ENCODE assay signal across 1 cellular context in the genomic region with DNA sequence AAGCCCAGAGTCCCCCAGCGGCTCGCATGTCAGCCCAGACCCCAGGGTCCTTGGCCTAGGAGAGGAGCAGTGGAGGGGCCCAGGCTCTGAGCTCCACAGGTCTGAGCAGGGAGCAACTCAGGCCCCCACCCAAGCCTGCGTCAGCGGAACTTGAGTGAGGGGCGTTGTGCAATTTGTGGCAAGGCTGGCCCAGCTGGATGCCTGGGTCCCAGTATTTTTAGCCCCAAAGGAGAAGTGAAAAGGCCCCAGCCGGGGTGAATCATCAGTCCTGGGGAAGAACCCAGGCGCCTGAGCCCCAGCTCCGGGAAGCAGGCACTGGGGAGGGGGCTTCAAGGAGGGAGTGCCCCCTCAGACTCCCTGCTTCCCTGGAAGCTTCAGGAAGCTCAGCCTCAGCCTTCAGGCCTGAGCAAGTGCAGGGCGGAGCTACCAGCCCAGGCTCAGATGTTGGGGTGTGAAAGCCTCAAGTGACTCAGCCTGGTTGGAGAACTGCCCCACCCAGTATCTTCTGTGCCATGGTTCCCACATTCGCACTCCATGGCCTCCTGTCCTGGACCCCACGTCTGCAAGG.
TF ChIP-seq lines count a peak whose summit lies in the region.

No MANE protein-coding gene starts in this region.

TF ChIP-seq in IMR-90, 13 proteins besides CTCF, POLR2A, EP300 and RAD21 (continued from another document):
- TF ChIP-seq, protein P1, sequence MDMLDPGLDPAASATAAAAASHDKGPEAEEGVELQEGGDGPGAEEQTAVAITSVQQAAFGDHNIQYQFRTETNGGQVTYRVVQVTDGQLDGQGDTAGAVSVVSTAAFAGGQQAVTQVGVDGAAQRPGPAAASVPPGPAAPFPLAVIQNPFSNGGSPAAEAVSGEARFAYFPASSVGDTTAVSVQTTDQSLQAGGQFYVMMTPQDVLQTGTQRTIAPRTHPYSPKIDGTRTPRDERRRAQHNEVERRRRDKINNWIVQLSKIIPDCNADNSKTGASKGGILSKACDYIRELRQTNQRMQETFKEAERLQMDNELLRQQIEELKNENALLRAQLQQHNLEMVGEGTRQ (IDR thresholded peaks at IDR 0.05; ENCODE audit: low read depth, low read length): no peak
- TF ChIP-seq MXI1 (IDR thresholded peaks at IDR 0.05; ENCODE audit: borderline replicate concordance, low read depth, low read length): no peak
- TF ChIP-seq CEBPB (IDR thresholded peaks at IDR 0.05; ENCODE audit: low read depth, low read length): peak; percentile 79
- TF ChIP-seq, protein P2, sequence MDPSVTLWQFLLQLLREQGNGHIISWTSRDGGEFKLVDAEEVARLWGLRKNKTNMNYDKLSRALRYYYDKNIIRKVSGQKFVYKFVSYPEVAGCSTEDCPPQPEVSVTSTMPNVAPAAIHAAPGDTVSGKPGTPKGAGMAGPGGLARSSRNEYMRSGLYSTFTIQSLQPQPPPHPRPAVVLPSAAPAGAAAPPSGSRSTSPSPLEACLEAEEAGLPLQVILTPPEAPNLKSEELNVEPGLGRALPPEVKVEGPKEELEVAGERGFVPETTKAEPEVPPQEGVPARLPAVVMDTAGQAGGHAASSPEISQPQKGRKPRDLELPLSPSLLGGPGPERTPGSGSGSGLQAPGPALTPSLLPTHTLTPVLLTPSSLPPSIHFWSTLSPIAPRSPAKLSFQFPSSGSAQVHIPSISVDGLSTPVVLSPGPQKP (IDR thresholded peaks at IDR 0.05; ENCODE audit: borderline replicate concordance, low read depth, low read length): no peak
- TF ChIP-seq RCOR1 (IDR thresholded peaks at IDR 0.05; ENCODE audit: insufficient replicate concordance, low read length): no peak
- TF ChIP-seq NFE2L2 (IDR thresholded peaks at IDR 0.05; ENCODE audit: low read depth, low read length): no peak
- no peak for TF ChIP-seq RFX5 (IDR thresholded peaks at IDR 0.05; ENCODE audit: low read depth, low read length)
- no peak for TF ChIP-seq BHLHE40 (IDR thresholded peaks at IDR 0.05; ENCODE audit: low read depth, low read length)
- TF ChIP-seq FOS (IDR thresholded peaks at IDR 0.05; ENCODE audit: low read depth, low read length): peak; percentile 27; the same call in 1 of the 2 replicates
- TF ChIP-seq MAFK (IDR thresholded peaks at IDR 0.05; ENCODE audit: low read depth, low read length): no peak
- TF ChIP-seq MAZ (IDR thresholded peaks at IDR 0.05; ENCODE audit: borderline replicate concordance, low read depth, low read length): peak; percentile 20; the same call in 1 of the 2 replicates
